8 cellular contexts compared by ENCODE assay signal in genomic region chr2:61887684-61888303, GRCh38. TPM values are rescaled to one million over a fixed set of nuclear protein-coding genes. Genes with fewer than 3 reads are reported as not detected.
A peak's percentile ranks its signal among the peaks of the same experiment; 100 is the strongest.
DNase-seq lines count a peak whose midpoint lies in the region; ATAC-seq, FAIRE-seq and TF ChIP-seq lines count a peak whose summit lies in the region.

No MANE protein-coding gene starts in this region.

- peaks cover 46% of the 10 kb centered on the region for H3K36me3 Mint-ChIP-seq in brain

- peaks cover 47% of the 10 kb centered on the region for H3K79me2 ChIP-seq in ACC112 (ENCODE audit: control insufficient read depth, insufficient read depth, low read length, unreplicated experiment)

- H2AFZ ChIP-seq in ACC112 (ENCODE audit: low read length, unreplicated experiment) = no peak overlapping the region

- peaks cover 0 to 4% (median 0%) of the 10 kb centered on the region in 5 experiments for H3K9me3 Mint-ChIP-seq in brain

- peaks cover 10% of the 10 kb centered on the region for H3K27me3 Mint-ChIP-seq in brain

- H3K36me3 ChIP-seq in ACC112 (ENCODE audit: insufficient read depth, low read length) = peaks cover 13% of the 10 kb centered on the region; the same call in 1 of the 2 replicates
- H3K36me3 ChIP-seq in NT2/D1 (ENCODE audit: insufficient read depth, insufficient read length, low read length) = peaks cover 44% of the 10 kb centered on the region

- no peak for TF ChIP-seq POLR2A in GM12892 (IDR thresholded peaks at IDR 0.05; ENCODE audit: low read depth, low read length)

- H3K4me1 ChIP-seq in ACC112 (ENCODE audit: control insufficient read depth, insufficient read depth, low read length, unreplicated experiment) = peaks cover 16% of the 10 kb centered on the region
- H3K4me1 ChIP-seq in NT2/D1 (ENCODE audit: insufficient read depth, insufficient read length) = no peaks in the 10 kb centered on the region

- H3K4me1 Mint-ChIP-seq in brain = peaks cover 30% of the 10 kb centered on the region

- TF ChIP-seq CTCF in GM12865 (IDR thresholded peaks at IDR 0.05; ENCODE audit: insufficient read depth, low read depth, low read length, missing control alignments) = no peak
- no peak for TF ChIP-seq CTCF in brain (conservative IDR thresholded peaks at IDR 0.05)

- H3K27ac Mint-ChIP-seq in brain = peak overlapping the region; percentile 98 to 100 (median 99)

- H3K4me3 Mint-ChIP-seq in brain = peak overlapping the region; percentile 92 to 99 (median 97)

- H3K4me3 ChIP-seq in ACC112 (ENCODE audit: low read depth, low read length) = peak overlapping the region; percentile 89
- peak overlapping the region; percentile 85 for H3K4me3 ChIP-seq in GM12865 (ENCODE audit: low read depth, low read length)
- peak overlapping the region; percentile 98 for H3K4me3 ChIP-seq in NT2/D1 (ENCODE audit: insufficient read length, low read depth)

- H3K9ac ChIP-seq in NT2/D1 (ENCODE audit: insufficient read length, low read depth) = peak overlapping the region; percentile 94

- H3K27ac ChIP-seq in ACC112 (ENCODE audit: low read depth, low read length) = peak overlapping the region; percentile 80
- peak overlapping the region; percentile 99 for H3K27ac ChIP-seq in layer of hippocampus (ENCODE audit: low read depth, low read length)

- H3K27me3 ChIP-seq in ACC112 (ENCODE audit: insufficient read depth, low read length) = no peaks in the 10 kb centered on the region
- no peaks in the 10 kb centered on the region for H3K27me3 ChIP-seq in NT2/D1 (ENCODE audit: insufficient read depth, insufficient read length)
- no peaks in the 10 kb centered on the region for H3K27me3 ChIP-seq in layer of hippocampus (ENCODE audit: control insufficient read depth, insufficient read depth, low read length)

- peak; percentile 6 for ATAC-seq in stimulated activated naive CD8-positive, alpha-beta T cell treated with anti-CD3 and anti-CD28 coated beads, Interleukin-15, Interleukin-2, amounts not matched to agents 100 U/mL and 50 U/mL, for 24 hours
- ATAC-seq in HG02759 (IDR thresholded peaks at IDR 0.05; ENCODE audit: unreplicated experiment) = no peak

- no peaks in the 10 kb centered on the region for H3K9me3 ChIP-seq in NT2/D1 (ENCODE audit: insufficient read depth, low read length)

- DNase-seq in GM12865 (ENCODE audit: low read depth) (peak; percentile 29), NT2/D1 (ENCODE audit: low read depth, low spot score) (no peak), GM12892 (ENCODE audit: insufficient read length) (no peak)
- peak; percentile 35 for DNase-seq in stimulated activated naive CD8-positive, alpha-beta T cell treated with anti-CD3 and anti-CD28 coated beads, Interleukin-15, Interleukin-2, amounts not matched to agents 100 U/mL and 50 U/mL, for 24 hours

- FAIRE-seq in GM12892 (lab: Jason Lieb, UNC) = no peak

RNA-seq across cellular contexts. Expression of gene CCT4, which starts 0.7 kb away (rescaled TPM):
- 142 TPM for polyA plus RNA-seq in brain (ENCODE audit: insufficient read depth, low read depth, low replicate concordance)
- polyA plus RNA-seq in GM12892 (2012; ENCODE audit: missing spikeins) = 207 TPM

RNA-seq across cellular contexts. Expression of gene COMMD1, which starts 17.7 kb away (rescaled TPM):
- 44.8 TPM for polyA plus RNA-seq in brain (ENCODE audit: insufficient read depth, low read depth, low replicate concordance)
- polyA plus RNA-seq in GM12892 (2012; ENCODE audit: missing spikeins) = 103 TPM

RNA-seq across cellular contexts. Expression of gene FAM161A, which starts 33.9 kb away (rescaled TPM):
- 5.3 TPM for polyA plus RNA-seq in brain (ENCODE audit: insufficient read depth, low read depth, low replicate concordance)
- polyA plus RNA-seq in GM12892 (2012; ENCODE audit: missing spikeins) = 17.1 TPM

Comparison
In these comparisons a context has a peak if more than half of its experiments do, and no peak if none do; other contexts are left out.
1. DNase-seq: peak in GM12865 (single experiment) and stimulated activated naive CD8-positive, alpha-beta T cell treated with anti-CD3 and anti-CD28 coated beads, Interleukin-15, Interleukin-2, amounts not matched to agents 100 U/mL and 50 U/mL, for 24 hours (single experiment); none in NT2/D1 (single experiment) and GM12892 (single experiment).
2. Peak in every context shown above with its lines, with median percentiles within 50 percentile points of each other: H3K4me3 ChIP-seq.